9 cellular contexts compared by ENCODE assay signal in genomic region chr5:39624268-39624886, GRCh38.
DNase-seq lines count a peak whose midpoint lies in the region; ATAC-seq and TF ChIP-seq lines count a peak whose summit lies in the region.
"Had no signal": no experiment of that assay in that cellular context is flagged by ENCODE, and none has a peak within 500 bp of the region (broad histone marks: within the 10 kb centered on the region; RNA-seq: fewer than 3 reads in every experiment).

No MANE protein-coding gene starts in this region.

- ATAC-seq in HG03060 (IDR thresholded peaks at IDR 0.05; ENCODE audit: low read depth, unreplicated experiment) (peak; percentile 59), WTC11 (no peak; the same call in 1 of the 2 replicates), Right ventricle myocardium superior (ENCODE audit: poor library complexity) (no peak)
- no peak for ATAC-seq in activated naive CD8-positive, alpha-beta T cell treated with anti-CD3 and anti-CD28 coated beads, Interleukin-2, amount 50 U/mL, for 24 hours

- no peak overlapping the region for H3K27ac Mint-ChIP-seq in WTC11
- no peak overlapping the region for H3K27ac Mint-ChIP-seq in activated naive CD8-positive, alpha-beta T cell treated with anti-CD3 and anti-CD28 coated beads, Interleukin-2, amount 50 U/mL, for 24 hours

- peak overlapping the region; percentile 82 to 99 for H3K27ac ChIP-seq in liver (ENCODE audit: low read depth in 1 of 2, low read length in 2 of 2)
- H3K27ac ChIP-seq: KMS-11 had no signal

- H3K9me3 Mint-ChIP-seq in WTC11, result no peaks in the 10 kb centered on the region
- H3K9me3 Mint-ChIP-seq in activated naive CD8-positive, alpha-beta T cell treated with anti-CD3 and anti-CD28 coated beads, Interleukin-2, amount 50 U/mL, for 24 hours, result no peaks in the 10 kb centered on the region

- intact Hi-C loops in lower leg skin (cut with DNase I; ENCODE audit: low total_unique reads) (no loop called here), Right ventricle myocardium superior (cut with DNase I) (no loop called here)

- H3K36me3 Mint-ChIP-seq in WTC11, result no peaks in the 10 kb centered on the region
- H3K36me3 Mint-ChIP-seq in activated naive CD8-positive, alpha-beta T cell treated with anti-CD3 and anti-CD28 coated beads, Interleukin-2, amount 50 U/mL, for 24 hours (ENCODE audit: low read depth), result no peaks in the 10 kb centered on the region

- no peak for TF ChIP-seq POLR2A in lower leg skin (IDR thresholded peaks at IDR 0.05)

- peak; percentile 59 for DNase-seq in ELR (ENCODE audit: low read depth)
- DNase-seq in WTC11 (ENCODE audit: low spot score), result no peak
- DNase-seq in lower leg skin (ENCODE audit: low spot score in 2 of 2), result no peak
- no peak for DNase-seq in NCI-H2107 (lab: John Stamatoyannopoulos, UW)
- DNase-seq in activated naive CD8-positive, alpha-beta T cell treated with anti-CD3 and anti-CD28 coated beads, Interleukin-2, amount 50 U/mL, for 24 hours, result no peak
- DNase-seq in Right ventricle myocardium superior, result no peak

- H3K4me3 ChIP-seq in liver (ENCODE audit: low read depth in 1 of 3, low read length in 3 of 3) (peak overlapping the region in 1 of 3 donors; percentile 12), lower leg skin (ENCODE audit: low read depth, poor library complexity, severe bottlenecking) (no peak overlapping the region)

- peaks cover 0 to 4% (median 0%) of the 10 kb centered on the region in 4 donors for H3K9me3 ChIP-seq in liver (ENCODE audit: control insufficient read depth in 4 of 4, low read length in 3 of 4)

- peak in 1 of 2 donors; percentile 3 for TF ChIP-seq RAD21 in liver (IDR thresholded peaks at IDR 0.05)

- H3K27me3 Mint-ChIP-seq in WTC11 (ENCODE audit: low read depth), result no peaks in the 10 kb centered on the region
- H3K27me3 Mint-ChIP-seq in activated naive CD8-positive, alpha-beta T cell treated with anti-CD3 and anti-CD28 coated beads, Interleukin-2, amount 50 U/mL, for 24 hours, result peaks cover under 1% of the 10 kb centered on the region

- H3K4me1 ChIP-seq in liver (ENCODE audit: control insufficient read depth in 4 of 4, insufficient read depth in 4 of 4, low read length in 3 of 4), result peaks cover 0 to 7% (median 5%) of the 10 kb centered on the region in 4 donors

- H3K36me3 ChIP-seq in liver (ENCODE audit: control insufficient read depth in 4 of 4, insufficient read depth in 3 of 4, low read depth in 1 of 4, low read length in 3 of 4), result no peaks in the 10 kb centered on the region

- POLR2A ChIA-PET in WTC11 (lab: Charles Lee), result no interaction called here

- no peak for TF ChIP-seq CTCF in WTC11 (IDR thresholded peaks at IDR 0.05)
- no peak for TF ChIP-seq CTCF in liver (IDR thresholded peaks at IDR 0.05; ENCODE audit: low read depth, low read length, missing input control)
- TF ChIP-seq CTCF in lower leg skin (IDR thresholded peaks at IDR 0.05), result no peak

- WGBS in liver, result 24% methylated on average over 1 of the region's 1 CpG
- 32 to 33% methylated on average over 1 of the region's 1 CpG for WGBS in lower leg skin, 2 donors

- no peak overlapping the region for H3K4me3 Mint-ChIP-seq in WTC11
- no peak overlapping the region for H3K4me3 Mint-ChIP-seq in activated naive CD8-positive, alpha-beta T cell treated with anti-CD3 and anti-CD28 coated beads, Interleukin-2, amount 50 U/mL, for 24 hours

- CTCF ChIA-PET in WTC11 (lab: Charles Lee), result no interaction called here

- no peaks in the 10 kb centered on the region for H3K27me3 ChIP-seq in liver (ENCODE audit: control insufficient read depth in 4 of 4, insufficient read depth in 4 of 4, low read length in 3 of 4)

- no peaks in the 10 kb centered on the region for H3K4me1 Mint-ChIP-seq in WTC11
- no peaks in the 10 kb centered on the region for H3K4me1 Mint-ChIP-seq in activated naive CD8-positive, alpha-beta T cell treated with anti-CD3 and anti-CD28 coated beads, Interleukin-2, amount 50 U/mL, for 24 hours

- peak overlapping the region in 1 of 2 donors; percentile 82 for H3K9ac ChIP-seq in liver (ENCODE audit: low read depth in 1 of 2, low read length in 2 of 2)
- H3K9ac ChIP-seq: KMS-11 had no signal

TF ChIP-seq in WTC11, 78 proteins besides CTCF, POLR2A, EP300 and RAD21:
- no peak for TF ChIP-seq ZBTB43 (CRISPR knock-in tag; IDR thresholded peaks at IDR 0.05)
- no peak for TF ChIP-seq NR2C2 (CRISPR knock-in tag; IDR thresholded peaks at IDR 0.05)
- 0 out of 2 replicates have a peak, but pooled peaks have one; percentile 18 for TF ChIP-seq GABPB1 (CRISPR knock-in tag; IDR thresholded peaks at IDR 0.05)
- no peak for TF ChIP-seq TP53 (CRISPR knock-in tag; IDR thresholded peaks at IDR 0.05)

TF ChIP-seq in liver, 16 proteins besides CTCF, POLR2A, EP300 and RAD21:
- TF ChIP-seq SP1 (IDR thresholded peaks at IDR 0.05) (no peak), EGR1 (IDR thresholded peaks at IDR 0.05; ENCODE audit: low read depth in 2 of 2) (no peak), NR2F2 (IDR thresholded peaks at IDR 0.05) (no peak), HNF4A (conservative IDR thresholded peaks at IDR 0.05) (no peak), REST (IDR thresholded peaks at IDR 0.05) (no peak), ZBTB33 (IDR thresholded peaks at IDR 0.05) (no peak), GABPA (IDR thresholded peaks at IDR 0.05 in 1 of 2, conservative IDR thresholded peaks at IDR 0.05 in 1 of 2) (no peak), FOXA1 (IDR thresholded peaks at IDR 0.05) (peak; percentile 24), TAF1 (conservative IDR thresholded peaks at IDR 0.05) (no peak), JUND (IDR thresholded peaks at IDR 0.05) (peak; percentile 99), FOXA2 (IDR thresholded peaks at IDR 0.05) (peak; percentile 62), HNF4G (IDR thresholded peaks at IDR 0.05) (no peak), RXRA (IDR thresholded peaks at IDR 0.05) (peak; percentile 48 to 63), YY1 (IDR thresholded peaks at IDR 0.05) (peak; percentile 86)
- TF ChIP-seq, protein P1, sequence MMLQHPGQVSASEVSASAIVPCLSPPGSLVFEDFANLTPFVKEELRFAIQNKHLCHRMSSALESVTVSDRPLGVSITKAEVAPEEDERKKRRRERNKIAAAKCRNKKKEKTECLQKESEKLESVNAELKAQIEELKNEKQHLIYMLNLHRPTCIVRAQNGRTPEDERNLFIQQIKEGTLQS (IDR thresholded peaks at IDR 0.05), result peak; percentile 96
- TF ChIP-seq, protein P2, sequence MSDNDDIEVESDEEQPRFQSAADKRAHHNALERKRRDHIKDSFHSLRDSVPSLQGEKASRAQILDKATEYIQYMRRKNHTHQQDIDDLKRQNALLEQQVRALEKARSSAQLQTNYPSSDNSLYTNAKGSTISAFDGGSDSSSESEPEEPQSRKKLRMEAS (IDR thresholded peaks at IDR 0.05), result no peak
